In genomic region chr20:36951198-36951976, GRCh38 we compare ENCODE assay signal across 1 cellular context.
TF ChIP-seq lines count a peak whose summit lies in the region.

SAMHD1 (minus strand) TSS chr20:36951708; CDS start chr20:36951643, 65 bp downstream.

TF ChIP-seq in H1, 55 proteins besides CTCF, POLR2A, EP300 and RAD21 (continued from another document):
- TF ChIP-seq HDAC6 (IDR thresholded peaks at IDR 0.05; ENCODE audit: low read depth, low read length) (no peak), KDM4A (IDR thresholded peaks at IDR 0.05; ENCODE audit: low read depth, low read length, severe bottlenecking) (peak; percentile 80), E2F6 (IDR thresholded peaks at IDR 0.05) (peak; percentile 71), SP2 (IDR thresholded peaks at IDR 0.05; ENCODE audit: low read length) (no peak), TAF1 (IDR thresholded peaks at IDR 0.05; ENCODE audit: low read depth, low read length) (peak; percentile 38; the same call in 1 of the 2 replicates), POLR2AphosphoS5 (IDR thresholded peaks at IDR 0.05; ENCODE audit: low read depth, low read length) (peak; percentile 34; the same call in 1 of the 2 replicates), NANOG (IDR thresholded peaks at IDR 0.05; ENCODE audit: insufficient read depth, low read depth, low read length, poor library complexity, severe bottlenecking) (no peak), SUZ12 (IDR thresholded peaks at IDR 0.05; ENCODE audit: low read length) (no peak), EZH2 (IDR thresholded peaks at IDR 0.05; ENCODE audit: low read depth, low read length, severe bottlenecking) (no peak), NRF1 (IDR thresholded peaks at IDR 0.05; ENCODE audit: low read depth, low read length) (peak; percentile 100)
- TF ChIP-seq, protein P1, sequence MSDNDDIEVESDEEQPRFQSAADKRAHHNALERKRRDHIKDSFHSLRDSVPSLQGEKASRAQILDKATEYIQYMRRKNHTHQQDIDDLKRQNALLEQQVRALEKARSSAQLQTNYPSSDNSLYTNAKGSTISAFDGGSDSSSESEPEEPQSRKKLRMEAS (IDR thresholded peaks at IDR 0.05), result 0 out of 2 replicates have a peak, but pooled peaks have one; percentile 33
